In the genomic region with DNA sequence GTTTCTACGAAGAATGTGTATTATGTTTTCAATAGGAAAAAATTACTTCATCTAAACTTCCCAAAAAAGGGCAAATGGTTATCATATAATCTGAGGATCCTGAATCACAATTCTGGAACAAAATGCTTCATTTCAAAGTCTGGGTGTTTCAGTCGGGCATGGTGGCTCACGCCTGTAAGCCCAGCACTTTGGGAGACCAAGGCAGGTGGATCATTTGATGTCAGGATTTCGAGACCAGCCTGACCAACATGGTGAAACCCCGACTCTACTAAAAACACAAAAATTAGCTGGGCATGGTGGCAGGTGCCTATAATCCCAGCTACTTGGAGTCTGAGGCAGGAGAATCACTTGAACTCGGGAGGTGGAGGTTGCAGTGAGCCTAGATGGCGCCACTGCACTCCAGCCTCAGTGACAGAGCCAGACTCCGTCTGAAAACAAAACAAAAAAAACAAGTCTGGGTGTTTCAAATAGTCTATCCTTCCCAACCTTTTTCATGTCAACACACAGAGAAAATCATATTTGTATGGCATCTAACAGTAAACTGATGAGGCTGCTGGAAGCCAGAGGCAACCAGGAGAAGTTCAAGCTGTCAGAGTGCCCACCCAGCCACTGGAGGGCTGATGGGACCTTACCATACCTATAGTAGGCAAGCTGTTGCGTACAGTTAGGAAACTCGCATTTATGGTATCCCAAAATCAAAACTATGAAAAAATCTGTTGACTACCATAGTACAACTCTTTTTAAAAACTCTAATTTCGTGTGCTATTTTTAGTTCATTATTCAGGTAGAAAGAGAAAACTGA, we compare ENCODE assay signal across 14 cellular contexts. TPM values are rescaled to one million over a fixed set of nuclear protein-coding genes. Genes with fewer than 3 reads are reported as not detected.
DNase-seq lines count a peak whose midpoint lies in the region; ATAC-seq and TF ChIP-seq lines count a peak whose summit lies in the region.
"Had no signal": no experiment of that assay in that cellular context is flagged by ENCODE, and none has a peak within 500 bp of the region (broad histone marks: within the 10 kb centered on the region; RNA-seq: fewer than 3 reads in every experiment).

No MANE protein-coding gene starts in this region.

- peaks cover 11% of the 10 kb centered on the region for H3K4me1 Mint-ChIP-seq in T-helper 17 cell

- peaks cover 0 to 47% (median 13%) of the 10 kb centered on the region in 6 donors for H3K36me3 ChIP-seq in spleen

- 90 to 95% (median 92%) methylated on average over 11 of the region's 11 CpGs for WGBS in spleen, 5 donors

- peak; percentile 6 for DNase-seq in ACHN
- DNase-seq in OCI-M1 (lab: John Stamatoyannopoulos, UW): peak; percentile 12
- no peak for DNase-seq in epithelial cell of proximal tubule (ENCODE audit: low read depth)
- no peak for DNase-seq in spleen
- no peak for DNase-seq in T-helper 17 cell
- DNase-seq in GOT3 (lab: John Stamatoyannopoulos, UW): no peak
- DNase-seq: adrenal gland; MV-4-11; naive thymus-derived CD4-positive, alpha-beta T cell; sigmoid colon had no signal

- H3K4me3 ChIP-seq in epithelial cell of proximal tubule (ENCODE audit: low read depth, low read length) (no peak overlapping the region), spleen (no peak overlapping the region)
- H3K4me3 ChIP-seq: adrenal gland, BLaER1, gastroesophageal sphincter, sigmoid colon had no signal

- no peak for TF ChIP-seq POLR2A in spleen (IDR thresholded peaks at IDR 0.05)

- intact Hi-C loops in spleen (cut with DNase I; ENCODE audit: low total_unique reads): no loop called here

- no peak overlapping the region for H3K4me3 Mint-ChIP-seq in T-helper 17 cell
- H3K4me3 Mint-ChIP-seq: naive thymus-derived CD4-positive, alpha-beta T cell had no signal

- TF ChIP-seq CTCF in GM12873 (IDR thresholded peaks at IDR 0.05; ENCODE audit: insufficient read depth, low read depth, low read length, missing control alignments) (peak; percentile 28), epithelial cell of proximal tubule (conservative IDR thresholded peaks at IDR 0.05; ENCODE audit: low read depth, low read length) (peak; percentile 42), spleen (IDR thresholded peaks at IDR 0.05 in 8 of 11, conservative IDR thresholded peaks at IDR 0.05 in 3 of 11) (peak in 1 of 11 experiments; percentile 9)

- no peak overlapping the region for H3K27ac ChIP-seq in spleen
- H3K27ac ChIP-seq: adrenal gland, BLaER1, gastroesophageal sphincter, sigmoid colon had no signal

- H3K27me3 Mint-ChIP-seq in T-helper 17 cell: no peaks in the 10 kb centered on the region
- H3K27me3 Mint-ChIP-seq: naive thymus-derived CD4-positive, alpha-beta T cell had no signal

- peaks cover 3% of the 10 kb centered on the region for H3K36me3 Mint-ChIP-seq in T-helper 17 cell (ENCODE audit: low read depth)

- H3K27ac Mint-ChIP-seq in T-helper 17 cell: no peak overlapping the region
- H3K27ac Mint-ChIP-seq: naive thymus-derived CD4-positive, alpha-beta T cell had no signal

- H3K4me1 ChIP-seq in spleen: no peaks in the 10 kb centered on the region
- H3K4me1 ChIP-seq: adrenal gland, BLaER1 had no signal

- in situ Hi-C loops in ACHN (cut with HindIII; ENCODE audit: low pct_ligation_motif_present, low pct_unique_long_range_greater_than_20kb, low sequenced_read_pairs): no loop called here

- H3K9me3 ChIP-seq in spleen: no peaks in the 10 kb centered on the region
- no peaks in the 10 kb centered on the region for H3K9me3 ChIP-seq in T-helper 17 cell (ENCODE audit: control insufficient read depth, low read length, poor library complexity, severe bottlenecking)
- H3K9me3 ChIP-seq: adrenal gland, BLaER1, gastroesophageal sphincter, sigmoid colon had no signal

- ATAC-seq in T-helper 17 cell (no peak), HG02981 (IDR thresholded peaks at IDR 0.05; ENCODE audit: unreplicated experiment) (no peak)
- ATAC-seq: gastroesophageal sphincter; naive thymus-derived CD4-positive, alpha-beta T cell had no signal

- no peaks in the 10 kb centered on the region for H3K27me3 ChIP-seq in spleen (replicated peaks in 1 of 7)
- H3K27me3 ChIP-seq: adrenal gland, BLaER1, gastroesophageal sphincter, sigmoid colon had no signal

RNA-seq across cellular contexts. Expression of a gene that starts 14.6 kb away (rescaled TPM):
- total RNA-seq in epithelial cell of proximal tubule (33.6 and 48.4 TPM in 2 replicates), spleen (10 to 100 TPM; 38.6 to 49.0 (median 43.8) TPM), T-helper 17 cell (10 to 100 TPM; 29.3 to 32.5 TPM)
- 10 to 100 TPM; 21.1 to 27.3 (median 24.8) TPM for polyA plus RNA-seq in spleen

RNA-seq across cellular contexts. Expression of a gene that starts 45.2 kb away (rescaled TPM):
- total RNA-seq in epithelial cell of proximal tubule (70.2 and 77.0 TPM in 2 replicates), spleen (10 to 100 TPM; 45.6 to 62.0 (median 56.5) TPM), T-helper 17 cell (10 to 100 TPM; 27.6 to 35.0 TPM)
- polyA plus RNA-seq in spleen: 10 to 100 TPM; 32.6 to 47.3 (median 42.5) TPM

Comparison
In these comparisons a context has a peak if more than half of its experiments do, and no peak if none do; other contexts are left out.
1. DNase-seq: peak in ACHN (single experiment) and OCI-M1 (single experiment); none in epithelial cell of proximal tubule (single experiment), spleen (single experiment), T-helper 17 cell (0 of 3) and GOT3 (single experiment).